Comparison of ENCODE assay signal across 15 cellular contexts in genomic region chr15:70765504-70766281, GRCh38. TPM values are rescaled to one million over a fixed set of nuclear protein-coding genes. Genes with fewer than 3 reads are reported as not detected.
DNase-seq lines count a peak whose midpoint lies in the region; ATAC-seq and TF ChIP-seq lines count a peak whose summit lies in the region.
"Had no signal": no experiment of that assay in that cellular context is flagged by ENCODE, and none has a peak within 500 bp of the region (broad histone marks: within the 10 kb centered on the region; RNA-seq: fewer than 3 reads in every experiment).

No MANE protein-coding gene starts in this region.

- TF ChIP-seq CTCF in Caco-2 (IDR thresholded peaks at IDR 0.05; ENCODE audit: insufficient read depth in 1 of 2, low read depth in 1 of 2, low read length in 1 of 2, severe bottlenecking in 1 of 2, unreplicated experiment in 1 of 2) (no peak), HFFc6 (IDR thresholded peaks at IDR 0.05) (no peak), neural crest cell (conservative IDR thresholded peaks at IDR 0.05) (no peak), WTC11 (IDR thresholded peaks at IDR 0.05) (no peak)

- H3K4me3 ChIP-seq in Caco-2 (ENCODE audit: low read depth, low read length): no peak overlapping the region

- H3K27me3 Mint-ChIP-seq in Caco-2 (ENCODE audit: insufficient read depth, unreplicated experiment): no peaks in the 10 kb centered on the region
- no peaks in the 10 kb centered on the region; the same call in 1 of the 2 replicates for H3K27me3 Mint-ChIP-seq in HFFc6 (ENCODE audit: insufficient read depth)
- peaks cover 16% of the 10 kb centered on the region for H3K27me3 Mint-ChIP-seq in neural crest cell (ENCODE audit: low read depth)
- no peaks in the 10 kb centered on the region; the same call in 1 of the 2 replicates for H3K27me3 Mint-ChIP-seq in WTC11 (ENCODE audit: low read depth)

- H3K36me3 ChIP-seq in Caco-2 (ENCODE audit: control insufficient read depth, insufficient read depth, low read length): no peaks in the 10 kb centered on the region

- H3K9me3 Mint-ChIP-seq in Caco-2 (ENCODE audit: unreplicated experiment) (no peaks in the 10 kb centered on the region), HFFc6 (no peaks in the 10 kb centered on the region), neural crest cell (no peaks in the 10 kb centered on the region), WTC11 (no peaks in the 10 kb centered on the region)

- H3K4me1 ChIP-seq in Caco-2: peaks cover 52% of the 10 kb centered on the region
- H3K4me1 ChIP-seq: parathyroid adenoma had no signal

- ATAC-seq in HG02642 (IDR thresholded peaks at IDR 0.05; ENCODE audit: poor library complexity, unreplicated experiment): no peak
- ATAC-seq in HG02884 (IDR thresholded peaks at IDR 0.05; ENCODE audit: unreplicated experiment): no peak
- no peak for ATAC-seq in WTC11
- ATAC-seq in GM18868 (IDR thresholded peaks at IDR 0.05; ENCODE audit: unreplicated experiment): no peak

- peaks cover 21% of the 10 kb centered on the region for H3K36me3 Mint-ChIP-seq in Caco-2 (ENCODE audit: insufficient read depth, unreplicated experiment)
- H3K36me3 Mint-ChIP-seq in HFFc6 (ENCODE audit: low read depth): peaks cover 17% of the 10 kb centered on the region
- no peaks in the 10 kb centered on the region for H3K36me3 Mint-ChIP-seq in neural crest cell (ENCODE audit: low read depth)
- H3K36me3 Mint-ChIP-seq in WTC11: no peaks in the 10 kb centered on the region

- no TSS peak for BruUV-seq in Caco-2 (replicated peaks; lab: Mats Ljungman, UMichigan)

- intact Hi-C loops in Caco-2 (cut with micrococcal nuclease; ENCODE audit: unreplicated experiment): no loop called here

- H3K4me3 Mint-ChIP-seq in Caco-2 (ENCODE audit: unreplicated experiment) (peak overlapping the region; percentile 89), HFFc6 (peak overlapping the region; percentile 30), neural crest cell (peak overlapping the region; percentile 91), WTC11 (no peak overlapping the region)
- H3K4me3 Mint-ChIP-seq: T-helper 2 cell treated with Interferon-gamma antibody and Interleukin-4, amounts not matched to agents 5 μg/mL and 100 μg/mL, for 36 hours had no signal

- POLR2A ChIA-PET in Caco-2 (lab: Charles Lee) (no interaction called here), WTC11 (lab: Charles Lee) (no interaction called here)

- CTCF ChIA-PET in Caco-2 (lab: Charles Lee): no interaction called here
- CTCF ChIA-PET in WTC11 (lab: Charles Lee): no interaction called here

- peaks cover 36% of the 10 kb centered on the region for H3K4me1 Mint-ChIP-seq in Caco-2 (ENCODE audit: low read depth, unreplicated experiment)
- H3K4me1 Mint-ChIP-seq in HFFc6 (ENCODE audit: low read depth): peaks cover 59% of the 10 kb centered on the region
- peaks cover 35% of the 10 kb centered on the region for H3K4me1 Mint-ChIP-seq in neural crest cell
- H3K4me1 Mint-ChIP-seq in WTC11: peaks cover 30% of the 10 kb centered on the region

- no peaks in the 10 kb centered on the region for H3K9me3 ChIP-seq in Caco-2

- DNase-seq in Caco-2: no peak
- DNase-seq in HFFc6: peak; percentile 87
- peak; percentile 17 for DNase-seq in epidermal melanocyte (ENCODE audit: insufficient read length, low spot score)
- no peak for DNase-seq in neural crest cell (ENCODE audit: low read depth, low spot score)
- no peak for DNase-seq in WTC11 (ENCODE audit: low spot score)
- DNase-seq: activated CD8-positive, alpha-beta memory T cell treated with anti-CD3 and anti-CD28 coated beads, Interleukin-2, amount 50 U/mL, for 48 hours; activated naive CD4-positive, alpha-beta T cell treated with Interleukin-2 at 50 U/mL for 16 hours; NCI-H2029; SIG-M5 had no signal

- no peak overlapping the region for H3K27ac Mint-ChIP-seq in Caco-2 (ENCODE audit: unreplicated experiment)
- peak overlapping the region; percentile 48 for H3K27ac Mint-ChIP-seq in HFFc6
- peak overlapping the region; percentile 73 for H3K27ac Mint-ChIP-seq in neural crest cell (ENCODE audit: unreplicated experiment)
- no peak overlapping the region for H3K27ac Mint-ChIP-seq in WTC11
- H3K27ac Mint-ChIP-seq: CD14-positive monocyte; T-helper 2 cell treated with Interferon-gamma antibody and Interleukin-4, amounts not matched to agents 5 μg/mL and 100 μg/mL, for 36 hours had no signal

- H3K27me3 ChIP-seq in Caco-2 (replicated peaks; ENCODE audit: control insufficient read depth, insufficient read depth, low read length): no peaks in the 10 kb centered on the region

TF ChIP-seq in WTC11, 78 proteins besides CTCF, POLR2A, EP300 and RAD21 (continues in another document):
- TF ChIP-seq ELF4 (CRISPR knock-in tag; IDR thresholded peaks at IDR 0.05; ENCODE audit: low read depth) (no peak), ZNF219 (CRISPR knock-in tag; IDR thresholded peaks at IDR 0.05; ENCODE audit: borderline replicate concordance) (no peak), FOXJ3 (CRISPR knock-in tag; IDR thresholded peaks at IDR 0.05; ENCODE audit: borderline replicate concordance) (no peak), SMAD4 (CRISPR knock-in tag; IDR thresholded peaks at IDR 0.05) (no peak), JUN (CRISPR knock-in tag; IDR thresholded peaks at IDR 0.05) (no peak), IRF1 (CRISPR knock-in tag; IDR thresholded peaks at IDR 0.05) (no peak), IRF2 (CRISPR knock-in tag; IDR thresholded peaks at IDR 0.05; ENCODE audit: borderline replicate concordance, low read depth) (no peak), ETV6 (CRISPR knock-in tag; IDR thresholded peaks at IDR 0.05) (no peak)
- TF ChIP-seq, protein P1, sequence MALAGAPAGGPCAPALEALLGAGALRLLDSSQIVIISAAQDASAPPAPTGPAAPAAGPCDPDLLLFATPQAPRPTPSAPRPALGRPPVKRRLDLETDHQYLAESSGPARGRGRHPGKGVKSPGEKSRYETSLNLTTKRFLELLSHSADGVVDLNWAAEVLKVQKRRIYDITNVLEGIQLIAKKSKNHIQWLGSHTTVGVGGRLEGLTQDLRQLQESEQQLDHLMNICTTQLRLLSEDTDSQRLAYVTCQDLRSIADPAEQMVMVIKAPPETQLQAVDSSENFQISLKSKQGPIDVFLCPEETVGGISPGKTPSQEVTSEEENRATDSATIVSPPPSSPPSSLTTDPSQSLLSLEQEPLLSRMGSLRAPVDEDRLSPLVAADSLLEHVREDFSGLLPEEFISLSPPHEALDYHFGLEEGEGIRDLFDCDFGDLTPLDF (CRISPR knock-in tag; IDR thresholded peaks at IDR 0.05): no peak
- TF ChIP-seq, protein P2, sequence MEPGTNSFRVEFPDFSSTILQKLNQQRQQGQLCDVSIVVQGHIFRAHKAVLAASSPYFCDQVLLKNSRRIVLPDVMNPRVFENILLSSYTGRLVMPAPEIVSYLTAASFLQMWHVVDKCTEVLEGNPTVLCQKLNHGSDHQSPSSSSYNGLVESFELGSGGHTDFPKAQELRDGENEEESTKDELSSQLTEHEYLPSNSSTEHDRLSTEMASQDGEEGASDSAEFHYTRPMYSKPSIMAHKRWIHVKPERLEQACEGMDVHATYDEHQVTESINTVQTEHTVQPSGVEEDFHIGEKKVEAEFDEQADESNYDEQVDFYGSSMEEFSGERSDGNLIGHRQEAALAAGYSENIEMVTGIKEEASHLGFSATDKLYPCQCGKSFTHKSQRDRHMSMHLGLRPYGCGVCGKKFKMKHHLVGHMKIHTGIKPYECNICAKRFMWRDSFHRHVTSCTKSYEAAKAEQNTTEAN (CRISPR knock-in tag; IDR thresholded peaks at IDR 0.05): no peak
- TF ChIP-seq, protein P3, sequence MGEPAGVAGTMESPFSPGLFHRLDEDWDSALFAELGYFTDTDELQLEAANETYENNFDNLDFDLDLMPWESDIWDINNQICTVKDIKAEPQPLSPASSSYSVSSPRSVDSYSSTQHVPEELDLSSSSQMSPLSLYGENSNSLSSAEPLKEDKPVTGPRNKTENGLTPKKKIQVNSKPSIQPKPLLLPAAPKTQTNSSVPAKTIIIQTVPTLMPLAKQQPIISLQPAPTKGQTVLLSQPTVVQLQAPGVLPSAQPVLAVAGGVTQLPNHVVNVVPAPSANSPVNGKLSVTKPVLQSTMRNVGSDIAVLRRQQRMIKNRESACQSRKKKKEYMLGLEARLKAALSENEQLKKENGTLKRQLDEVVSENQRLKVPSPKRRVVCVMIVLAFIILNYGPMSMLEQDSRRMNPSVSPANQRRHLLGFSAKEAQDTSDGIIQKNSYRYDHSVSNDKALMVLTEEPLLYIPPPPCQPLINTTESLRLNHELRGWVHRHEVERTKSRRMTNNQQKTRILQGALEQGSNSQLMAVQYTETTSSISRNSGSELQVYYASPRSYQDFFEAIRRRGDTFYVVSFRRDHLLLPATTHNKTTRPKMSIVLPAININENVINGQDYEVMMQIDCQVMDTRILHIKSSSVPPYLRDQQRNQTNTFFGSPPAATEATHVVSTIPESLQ (CRISPR knock-in tag; IDR thresholded peaks at IDR 0.05): no peak
- TF ChIP-seq, protein P4, sequence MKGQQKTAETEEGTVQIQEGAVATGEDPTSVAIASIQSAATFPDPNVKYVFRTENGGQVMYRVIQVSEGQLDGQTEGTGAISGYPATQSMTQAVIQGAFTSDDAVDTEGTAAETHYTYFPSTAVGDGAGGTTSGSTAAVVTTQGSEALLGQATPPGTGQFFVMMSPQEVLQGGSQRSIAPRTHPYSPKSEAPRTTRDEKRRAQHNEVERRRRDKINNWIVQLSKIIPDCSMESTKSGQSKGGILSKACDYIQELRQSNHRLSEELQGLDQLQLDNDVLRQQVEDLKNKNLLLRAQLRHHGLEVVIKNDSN (CRISPR knock-in tag; IDR thresholded peaks at IDR 0.05): no peak

RNA-seq across cellular contexts. Expression of gene UACA, which starts 2.3 kb away (rescaled TPM):
- total RNA-seq in Caco-2 (2022) (120 and 141 TPM in 2 replicates), neural crest cell (36.8 and 37.8 TPM in 2 replicates), WTC11 (2021) (37.3 to 44.8 TPM (median 42.7 TPM) in 3 replicates)
- 100 to 1,000 TPM; 119 to 309 (median 142) TPM for total RNA-seq in HFFc6 (2021; fragmentation: NEBNext Ultra II Directional; extraction: Animal tissue kit (Norgen Biotek cat#: 25700))

Comparison
In these comparisons a context has a peak if more than half of its experiments do, and no peak if none do; other contexts are left out.
1. DNase-seq: peak in HFFc6 (single experiment) and epidermal melanocyte (single experiment); none in Caco-2 (0 of 2), neural crest cell (single experiment) and WTC11 (single experiment).
2. H3K27ac Mint-ChIP-seq: peak in HFFc6 (single experiment) and neural crest cell (single experiment); none in Caco-2 (single experiment) and WTC11 (single experiment).